In the genomic region with DNA sequence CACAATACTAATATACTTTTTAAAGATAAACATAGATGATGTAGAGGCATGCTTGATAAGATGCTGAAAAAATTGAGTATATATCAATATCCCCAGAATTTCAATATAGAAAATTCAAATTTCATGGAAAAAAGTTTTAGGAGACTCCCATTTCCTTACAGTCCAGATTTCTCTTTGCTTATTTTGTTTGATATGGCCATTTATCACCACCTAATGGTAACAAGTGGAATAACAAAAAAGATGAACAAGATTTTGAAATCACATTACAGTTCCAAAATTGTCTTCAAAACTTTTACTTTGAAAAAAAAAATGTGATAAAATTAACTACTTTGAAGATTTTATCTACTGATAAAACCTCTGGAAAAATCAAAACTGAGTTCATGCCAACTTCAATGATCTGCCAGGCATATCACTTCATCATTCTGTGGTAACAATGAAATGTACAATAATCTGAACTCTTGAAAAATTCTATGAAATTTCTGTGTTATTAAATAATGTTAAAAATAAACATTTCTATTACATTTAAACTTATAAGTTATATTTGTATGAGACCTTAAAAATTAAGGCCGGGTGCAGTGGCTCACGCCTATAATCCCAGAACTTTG, we compare ENCODE assay signal across 9 cellular contexts. TPM values are rescaled to one million over a fixed set of nuclear protein-coding genes. Genes with fewer than 3 reads are reported as not detected.
DNase-seq lines count a peak whose midpoint lies in the region; ATAC-seq lines count a peak whose summit lies in the region.
"Had no signal": no experiment of that assay in that cellular context is flagged by ENCODE, and none has a peak within 500 bp of the region (broad histone marks: within the 10 kb centered on the region; RNA-seq: fewer than 3 reads in every experiment).

No MANE protein-coding gene starts in this region.

- DNase-seq in NCI-H146 (lab: John Stamatoyannopoulos, UW) (peak; percentile 5), NCI-H146 treated with DMSO at 0.1 percent for 48 hours (lab: John Stamatoyannopoulos, UW; ENCODE audit: unreplicated experiment) (no peak), NCI-H446 treated with DMSO at 0.1 percent for 48 hours (lab: John Stamatoyannopoulos, UW) (peak; percentile 10), dedifferentiated amniotic fluid mesenchymal stem cell (ENCODE audit: extremely low spot score) (peak; percentile 47), myocyte (ENCODE audit: low read depth) (peak; percentile 73), RPMI8226 (no peak), GM19238 (ENCODE audit: insufficient read length, low spot score) (no peak)

- no peak for ATAC-seq in activated CD4-positive, CD25-positive, alpha-beta regulatory T cell treated with anti-CD3 and anti-CD28 coated beads, Interleukin-2, amount 50 U/mL, for 24 hours

RNA-seq across cellular contexts. Expression of a gene that starts 17.5 kb away (rescaled TPM):
- total RNA-seq in myocyte = 18.3 and 19.9 TPM in 2 replicates
- 28.2 TPM for polyA plus RNA-seq in myocyte (2012)

RNA-seq across cellular contexts. Expression of a gene that starts 25.6 kb away (rescaled TPM):
- total RNA-seq in myocyte = not detected in 2 replicates
- polyA plus RNA-seq in myocyte (2012) = 0.16 TPM
- total RNA-seq: T-helper 2 cell treated with Interferon-gamma antibody and Interleukin-4, amounts not matched to agents 100 ng/mL and 5 ng/mL, for 36 hours had no signal

Comparison
In these comparisons a context has a peak if more than half of its experiments do, and no peak if none do; other contexts are left out.
1. DNase-seq: peak in NCI-H146 (single experiment), NCI-H446 treated with DMSO at 0.1 percent for 48 hours (single experiment), dedifferentiated amniotic fluid mesenchymal stem cell (single experiment) and myocyte (single experiment); none in NCI-H146 treated with DMSO at 0.1 percent for 48 hours (single experiment), RPMI8226 (single experiment) and GM19238 (single experiment).